8 cellular contexts compared by ENCODE assay signal in the genomic region with DNA sequence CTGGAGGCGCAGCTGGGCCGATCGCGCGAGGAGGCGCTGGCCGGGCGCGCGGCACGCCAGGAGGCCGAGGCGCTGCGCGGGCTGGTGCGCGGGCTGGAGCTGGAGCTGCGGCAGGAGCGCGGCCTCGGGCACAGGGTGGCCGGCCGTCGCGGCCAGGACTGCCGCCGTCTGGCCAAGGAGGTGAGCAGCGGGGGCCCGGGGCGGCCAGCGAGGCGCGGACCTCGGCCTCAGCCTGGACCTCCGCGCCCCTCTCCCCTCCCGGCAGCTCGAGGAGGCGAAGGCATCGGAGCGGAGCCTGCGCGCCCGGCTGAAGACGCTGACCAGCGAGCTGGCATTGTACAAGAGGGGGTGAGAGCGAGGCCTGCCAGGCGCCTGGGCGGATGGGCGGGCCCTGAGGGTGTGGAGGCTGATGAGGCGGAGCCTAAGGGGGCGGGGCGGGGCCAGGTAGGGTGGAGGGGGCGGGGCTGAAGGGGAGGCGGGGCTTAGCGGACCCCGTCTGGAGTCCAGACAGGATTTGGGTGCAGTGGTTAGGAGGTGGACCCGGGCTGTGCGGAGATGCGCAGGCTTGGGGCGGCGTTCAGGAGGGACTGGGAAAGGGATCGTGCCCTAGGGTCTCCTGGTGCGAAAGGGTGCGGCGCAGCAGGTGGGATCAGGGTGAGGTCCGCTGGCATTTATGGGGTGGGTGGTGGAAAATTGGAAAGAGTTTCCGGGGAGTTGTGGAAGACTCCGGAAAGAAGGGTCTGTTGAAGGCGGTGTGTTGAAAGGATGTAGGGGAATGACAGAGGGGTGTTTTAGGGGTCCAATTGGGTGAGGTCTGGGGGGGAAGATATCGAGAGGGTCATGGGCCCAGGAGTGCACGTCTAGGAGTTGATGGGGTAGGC. TPM values are rescaled to one million over a fixed set of nuclear protein-coding genes. Genes with fewer than 3 reads are reported as not detected.
DNase-seq lines count a peak whose midpoint lies in the region; ATAC-seq and TF ChIP-seq lines count a peak whose summit lies in the region.

No MANE protein-coding gene starts in this region.

- 5 to 9% (median 8%) methylated on average over 55 to 72 of the region's 72 CpGs for WGBS in psoas muscle, 3 donors
- WGBS in aorta, 2 donors = 4 to 6% methylated on average over 52 to 72 of the region's 72 CpGs

- TF ChIP-seq CTCF in GM12865 (IDR thresholded peaks at IDR 0.05; ENCODE audit: insufficient read depth, low read depth, low read length, missing control alignments) (no peak), psoas muscle (IDR thresholded peaks at IDR 0.05) (no peak)

- H3K27ac ChIP-seq in psoas muscle (no peak overlapping the region), aorta (ENCODE audit: low read depth in 1 of 2, low read length in 2 of 2) (no peak overlapping the region)

- H3K9me3 ChIP-seq in psoas muscle (no peaks in the 10 kb centered on the region), aorta (ENCODE audit: control insufficient read depth, low read length) (no peaks in the 10 kb centered on the region)

- no peaks in the 10 kb centered on the region for H3K36me3 ChIP-seq in psoas muscle (ENCODE audit: insufficient read depth in 1 of 2, low read depth in 1 of 2)
- no peaks in the 10 kb centered on the region for H3K36me3 ChIP-seq in aorta (ENCODE audit: control insufficient read depth in 1 of 2, insufficient read depth in 2 of 2, low read length in 1 of 2)

- peak; percentile 37 to 55 (median 46) for ATAC-seq in psoas muscle
- peak; percentile 71 for ATAC-seq in aorta (ENCODE audit: low FRiP score)
- no peak for ATAC-seq in HG03439 (IDR thresholded peaks at IDR 0.05; ENCODE audit: unreplicated experiment)

- peak; percentile 52 for DNase-seq in GM12865 (ENCODE audit: low read depth)
- DNase-seq in NCI-H82 (lab: John Stamatoyannopoulos, UW) = peak; percentile 86
- peak; percentile 89 for DNase-seq in activated effector memory CD4-positive, alpha-beta T cell treated with anti-CD3 and anti-CD28 coated beads, Interleukin-2, amount 50 U/mL, for 16 hours
- peak; percentile 15 for DNase-seq in glomerular visceral epithelial cell (ENCODE audit: extremely low spot score)
- DNase-seq in psoas muscle = peak; percentile 54 to 72
- DNase-seq in aorta = peak; percentile 60 to 88
- DNase-seq in DMS114 treated with DMSO at 0.1 percent for 48 hours (lab: John Stamatoyannopoulos, UW; ENCODE audit: unreplicated experiment) = no peak

- intact Hi-C loops in psoas muscle (cut with DNase I) = loop anchor here in 1 of 2 donors (5.0 kb wide), 1 partner anchor 148 kb away; no protein-coding TSS in a partner anchor
- intact Hi-C loops in aorta (cut with DNase I) = no loop called here

- H3K4me3 ChIP-seq in GM12865 (ENCODE audit: low read depth, low read length) = no peak overlapping the region
- H3K4me3 ChIP-seq in psoas muscle = peak overlapping the region; percentile 76
- H3K4me3 ChIP-seq in aorta (ENCODE audit: low read length in 2 of 2) = no peak overlapping the region

- H3K4me1 ChIP-seq in psoas muscle (no peaks in the 10 kb centered on the region), aorta (ENCODE audit: control insufficient read depth in 1 of 2, insufficient read depth in 2 of 2, low read length in 2 of 2) (no peaks in the 10 kb centered on the region)

- peaks cover 0 to 35% (median 19%) of the 10 kb centered on the region in 3 donors for H3K27me3 ChIP-seq in psoas muscle (ENCODE audit: insufficient read depth in 3 of 3, low read length in 2 of 3)
- H3K27me3 ChIP-seq in aorta (ENCODE audit: control insufficient read depth in 1 of 2, insufficient read depth in 2 of 2, low read length in 1 of 2) = no peaks in the 10 kb centered on the region

RNA-seq across cellular contexts. Expression of a gene that starts 7.5 kb away (rescaled TPM):
- total RNA-seq in psoas muscle (under 1 TPM in 1 of 4 donors, not detected in 3; 0.76 TPM), aorta (1 to 10 TPM in 1 of 2 donors, not detected in 1; 1.4 TPM)
- polyA plus RNA-seq in psoas muscle (under 1 TPM in 1 of 3 donors, not detected in 2; 0.08 TPM), aorta (1 to 10 TPM in 1 of 2 donors, not detected in 1; 1.9 TPM)

RNA-seq across cellular contexts. Expression of a gene that starts 20.1 kb away (rescaled TPM):
- total RNA-seq in psoas muscle = 1 to 10 TPM; 4.9 to 6.2 (median 5.5) TPM
- polyA plus RNA-seq in psoas muscle = 1 to 10 TPM; 2.9 to 5.3 (median 4.0) TPM
- total RNA-seq in aorta = 10 to 100 TPM; 11.7 to 24.0 TPM
- polyA plus RNA-seq in aorta = 10 to 100 TPM in 1 of 2 donors, under 1 TPM in 1; 0.50 to 19.4 TPM

RNA-seq across cellular contexts. Expression of a gene that starts 25.5 kb away (rescaled TPM):
- not detected for total RNA-seq in psoas muscle
- not detected for polyA plus RNA-seq in psoas muscle
- total RNA-seq in aorta = not detected
- polyA plus RNA-seq in aorta = not detected

RNA-seq across cellular contexts. Expression of a gene that starts 41.7 kb away (rescaled TPM):
- total RNA-seq in psoas muscle = 1 to 10 TPM; 1.6 to 4.3 (median 2.7) TPM
- under 1 TPM; 0.27 to 0.98 (median 0.60) TPM for polyA plus RNA-seq in psoas muscle
- total RNA-seq in aorta = 10 to 100 TPM in 1 of 2 donors, 1 to 10 TPM in 1; 8.1 to 18.2 TPM
- under 1 TPM in 1 of 2 donors, not detected in 1; 0.13 TPM for polyA plus RNA-seq in aorta
